Comparison of ENCODE assay signal across 16 cellular contexts in genomic region chr3:61582287-61582686, GRCh38. TPM values are rescaled to one million over a fixed set of nuclear protein-coding genes. Genes with fewer than 3 reads are reported as not detected.
DNase-seq lines count a peak whose midpoint lies in the region; ATAC-seq and TF ChIP-seq lines count a peak whose summit lies in the region.
"Had no signal": no experiment of that assay in that cellular context is flagged by ENCODE, and none has a peak within 500 bp of the region (broad histone marks: within the 10 kb centered on the region; RNA-seq: fewer than 3 reads in every experiment).

No MANE protein-coding gene starts in this region.

- H3K36me3 ChIP-seq in heart left ventricle, result no peaks in the 10 kb centered on the region
- H3K36me3 ChIP-seq: HAP-1 had no signal

- TF ChIP-seq POLR2A in heart left ventricle (IDR thresholded peaks at IDR 0.05), result no peak

- H3K36me3 Mint-ChIP-seq in WTC11, result peaks cover 6% of the 10 kb centered on the region
- peaks cover 41% of the 10 kb centered on the region for H3K36me3 Mint-ChIP-seq in nephron progenitor cell (ENCODE audit: low read depth)
- H3K36me3 Mint-ChIP-seq: CD4-positive, alpha-beta memory T cell had no signal

- no peaks in the 10 kb centered on the region for H3K9me3 Mint-ChIP-seq in WTC11
- H3K9me3 Mint-ChIP-seq in nephron progenitor cell, result peaks cover 5% of the 10 kb centered on the region
- H3K9me3 Mint-ChIP-seq: HFFc6 had no signal

- TF ChIP-seq CTCF in WTC11 (IDR thresholded peaks at IDR 0.05) (no peak), heart left ventricle (IDR thresholded peaks at IDR 0.05) (no peak), nephron progenitor cell (IDR thresholded peaks at IDR 0.05) (no peak)

- intact Hi-C loops in heart left ventricle (cut with DNase I) (no loop called here), left ventricle myocardium superior (cut with micrococcal nuclease) (no loop called here)

- CTCF ChIA-PET in WTC11 (lab: Charles Lee), result no interaction called here

- H3K27ac Mint-ChIP-seq in WTC11 (0 out of 2 replicates have a peak overlapping the region, but pooled peaks have one; percentile 24), nephron progenitor cell (peak overlapping the region; percentile 36)
- H3K27ac Mint-ChIP-seq: CD4-positive, alpha-beta memory T cell; HFFc6 had no signal

- H3K27ac ChIP-seq in heart left ventricle, result no peak overlapping the region

- H3K4me3 ChIP-seq in heart left ventricle, result no peak overlapping the region
- H3K4me3 ChIP-seq: HAP-1 had no signal

- POLR2A ChIA-PET in WTC11 (lab: Charles Lee), result no interaction called here

- DNase-seq in WTC11 (ENCODE audit: low spot score), result no peak
- DNase-seq in heart left ventricle, result no peak
- DNase-seq in left ventricle myocardium superior, result no peak
- no peak for DNase-seq in nephron progenitor cell
- no peak for DNase-seq in glomerular visceral epithelial cell (ENCODE audit: extremely low spot score)
- no peak for DNase-seq in T-helper 2 cell
- DNase-seq: C1 segment of cervical spinal cord; Calu3; CD4-positive, alpha-beta memory T cell; COR-L47; DMS53; DMS79 treated with DMSO at 0.1 percent for 48 hours; GF-D8; GOT3; HFFc6 had no signal

- no peaks in the 10 kb centered on the region for H3K9me3 ChIP-seq in heart left ventricle
- H3K9me3 ChIP-seq: HAP-1 had no signal

- H3K4me3 Mint-ChIP-seq in WTC11, result no peak overlapping the region
- no peak overlapping the region for H3K4me3 Mint-ChIP-seq in nephron progenitor cell
- H3K4me3 Mint-ChIP-seq: CD4-positive, alpha-beta memory T cell; HFFc6 had no signal

- no peaks in the 10 kb centered on the region for H3K27me3 ChIP-seq in heart left ventricle

- ATAC-seq in WTC11, result no peak
- peak; percentile 36 to 64 (median 48) for ATAC-seq in heart left ventricle
- peak; percentile 46 for ATAC-seq in left ventricle myocardium superior

- H3K27me3 Mint-ChIP-seq in WTC11 (ENCODE audit: low read depth) (no peaks in the 10 kb centered on the region), nephron progenitor cell (ENCODE audit: low read depth, poor library complexity) (no peaks in the 10 kb centered on the region)
- H3K27me3 Mint-ChIP-seq: CD4-positive, alpha-beta memory T cell had no signal

- WGBS in heart left ventricle, 4 donors, result 17 to 42% (median 32%) methylated on average over 4 of the region's 4 CpGs

- peaks cover 0 to 79% (median 46%) of the 10 kb centered on the region in 12 donors for H3K4me1 ChIP-seq in heart left ventricle
- H3K4me1 ChIP-seq: HAP-1 had no signal

- peaks cover 80% of the 10 kb centered on the region for H3K4me1 Mint-ChIP-seq in WTC11
- peaks cover 74% of the 10 kb centered on the region for H3K4me1 Mint-ChIP-seq in nephron progenitor cell
- H3K4me1 Mint-ChIP-seq: CD4-positive, alpha-beta memory T cell had no signal

TF ChIP-seq in WTC11, 78 proteins besides CTCF, POLR2A, EP300 and RAD21:
- no peak for TF ChIP-seq ATF6 (CRISPR knock-in tag; IDR thresholded peaks at IDR 0.05)
- no peak for TF ChIP-seq ZNF396 (CRISPR knock-in tag; IDR thresholded peaks at IDR 0.05; ENCODE audit: borderline replicate concordance)
- no peak for TF ChIP-seq TCF7 (CRISPR knock-in tag; IDR thresholded peaks at IDR 0.05; ENCODE audit: low read depth)
- no peak for TF ChIP-seq ZNF317 (CRISPR knock-in tag; IDR thresholded peaks at IDR 0.05; ENCODE audit: borderline replicate concordance, low read depth)
- TF ChIP-seq ZNF423 (CRISPR knock-in tag; IDR thresholded peaks at IDR 0.05), result no peak

RNA-seq across cellular contexts. Expression of gene PTPRG, which starts 20.9 kb away (rescaled TPM):
- total RNA-seq in WTC11 (2021), result 106 to 121 TPM (median 119 TPM) in 3 replicates
- 10 to 100 TPM; 23.5 to 48.5 (median 35.6) TPM for total RNA-seq in heart left ventricle
- 10 to 100 TPM in 1 of 2 donors, 1 to 10 TPM in 1; 8.0 to 16.4 TPM for polyA plus RNA-seq in heart left ventricle
- total RNA-seq in left ventricle myocardium superior, result 30.4 TPM
- total RNA-seq: CD4-positive, alpha-beta memory T cell had no signal
- polyA plus RNA-seq: CD4-positive, alpha-beta memory T cell had no signal
